ENCODE assay signal across 1 cellular context in the genomic region with DNA sequence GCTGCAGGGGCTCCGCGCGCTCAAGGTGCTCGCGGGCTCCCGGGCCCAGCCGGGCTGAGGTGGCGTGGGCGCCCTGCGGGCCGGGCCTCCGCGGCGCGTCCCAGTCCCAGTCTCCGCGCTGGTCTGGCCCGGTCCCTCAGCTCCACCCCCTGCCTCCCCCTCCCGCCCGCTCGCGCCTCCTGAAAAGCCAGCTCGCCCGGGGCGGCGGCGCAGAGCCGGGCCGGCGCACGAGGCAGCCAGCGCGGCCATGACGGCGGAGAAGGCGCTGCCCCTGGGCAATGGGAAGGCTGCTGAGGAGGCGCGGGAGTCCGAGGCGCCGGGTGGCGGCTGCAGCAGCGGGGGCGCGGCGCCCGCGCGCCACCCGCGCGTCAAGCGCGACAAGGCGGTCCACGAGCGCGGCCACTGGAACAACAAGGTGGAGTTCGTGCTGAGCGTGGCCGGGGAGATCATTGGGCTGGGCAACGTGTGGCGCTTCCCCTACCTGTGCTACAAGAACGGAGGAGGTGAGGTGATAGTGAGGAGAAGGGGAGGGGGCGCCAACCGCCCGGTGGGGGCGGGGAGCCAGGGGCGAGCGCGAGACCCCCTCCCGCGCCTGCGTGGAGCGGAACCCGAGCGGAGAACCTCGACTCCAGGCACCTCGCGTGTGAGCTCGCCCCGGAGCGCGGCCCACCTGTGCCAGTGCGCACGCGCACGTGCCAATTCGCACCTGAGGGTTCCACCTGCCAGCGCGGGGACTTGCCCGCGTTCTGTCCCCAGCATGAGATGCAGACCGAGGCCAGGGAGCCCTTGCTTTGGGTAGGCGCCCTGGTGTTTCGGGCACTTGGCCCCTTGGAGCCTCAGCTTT.
TF ChIP-seq lines count a peak whose summit lies in the region.

A gene (plus strand): TSS at position 210 of the 844 bp plus-strand sequence. CDS start 38 bp downstream, at position 248.

TF ChIP-seq in HepG2, 621 proteins besides CTCF, POLR2A, EP300 and RAD21 (continued from another document and continues in another):
- peak; percentile 3; the same call in 1 of the 2 replicates for TF ChIP-seq GABPB1 (CRISPR knock-in tag; IDR thresholded peaks at IDR 0.05)
- TF ChIP-seq, protein P1, sequence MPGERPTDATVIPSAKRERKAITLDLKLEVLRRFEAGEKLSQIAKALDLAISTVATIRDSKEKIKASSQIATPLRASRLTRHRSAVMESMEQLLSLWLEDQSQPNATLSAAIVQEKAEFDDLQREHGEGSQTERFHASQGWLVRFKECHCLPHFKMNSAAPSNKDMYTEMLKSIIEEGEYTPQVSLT (CRISPR knock-in tag; IDR thresholded peaks at IDR 0.05; ENCODE audit: borderline replicate concordance, low read depth) = no peak
- TF ChIP-seq, protein P2, sequence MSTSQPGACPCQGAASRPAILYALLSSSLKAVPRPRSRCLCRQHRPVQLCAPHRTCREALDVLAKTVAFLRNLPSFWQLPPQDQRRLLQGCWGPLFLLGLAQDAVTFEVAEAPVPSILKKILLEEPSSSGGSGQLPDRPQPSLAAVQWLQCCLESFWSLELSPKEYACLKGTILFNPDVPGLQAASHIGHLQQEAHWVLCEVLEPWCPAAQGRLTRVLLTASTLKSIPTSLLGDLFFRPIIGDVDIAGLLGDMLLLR (CRISPR knock-in tag; IDR thresholded peaks at IDR 0.05) = peak; percentile 37; the same call in 1 of the 2 replicates
- no peak for TF ChIP-seq PLRG1 (conservative IDR thresholded peaks at IDR 0.05)
- TF ChIP-seq, protein P3, sequence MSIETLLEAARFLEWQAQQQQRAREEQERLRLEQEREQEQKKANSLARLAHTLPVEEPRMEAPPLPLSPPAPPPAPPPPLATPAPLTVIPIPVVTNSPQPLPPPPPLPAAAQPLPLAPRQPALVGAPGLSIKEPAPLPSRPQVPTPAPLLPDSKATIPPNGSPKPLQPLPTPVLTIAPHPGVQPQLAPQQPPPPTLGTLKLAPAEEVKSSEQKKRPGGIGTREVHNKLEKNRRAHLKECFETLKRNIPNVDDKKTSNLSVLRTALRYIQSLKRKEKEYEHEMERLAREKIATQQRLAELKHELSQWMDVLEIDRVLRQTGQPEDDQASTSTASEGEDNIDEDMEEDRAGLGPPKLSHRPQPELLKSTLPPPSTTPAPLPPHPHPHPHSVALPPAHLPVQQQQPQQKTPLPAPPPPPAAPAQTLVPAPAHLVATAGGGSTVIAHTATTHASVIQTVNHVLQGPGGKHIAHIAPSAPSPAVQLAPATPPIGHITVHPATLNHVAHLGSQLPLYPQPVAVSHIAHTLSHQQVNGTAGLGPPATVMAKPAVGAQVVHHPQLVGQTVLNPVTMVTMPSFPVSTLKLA (IDR thresholded peaks at IDR 0.05) = 0 out of 2 replicates have a peak, but pooled peaks have one; percentile 9
- peak; percentile 19; the same call in 1 of the 2 replicates for TF ChIP-seq FOXC1 (CRISPR knock-in tag; IDR thresholded peaks at IDR 0.05; ENCODE audit: borderline replicate concordance)
- peak; percentile 32; the same call in 1 of the 2 replicates for TF ChIP-seq DR1 (CRISPR knock-in tag; IDR thresholded peaks at IDR 0.05)
- TF ChIP-seq, protein P4, sequence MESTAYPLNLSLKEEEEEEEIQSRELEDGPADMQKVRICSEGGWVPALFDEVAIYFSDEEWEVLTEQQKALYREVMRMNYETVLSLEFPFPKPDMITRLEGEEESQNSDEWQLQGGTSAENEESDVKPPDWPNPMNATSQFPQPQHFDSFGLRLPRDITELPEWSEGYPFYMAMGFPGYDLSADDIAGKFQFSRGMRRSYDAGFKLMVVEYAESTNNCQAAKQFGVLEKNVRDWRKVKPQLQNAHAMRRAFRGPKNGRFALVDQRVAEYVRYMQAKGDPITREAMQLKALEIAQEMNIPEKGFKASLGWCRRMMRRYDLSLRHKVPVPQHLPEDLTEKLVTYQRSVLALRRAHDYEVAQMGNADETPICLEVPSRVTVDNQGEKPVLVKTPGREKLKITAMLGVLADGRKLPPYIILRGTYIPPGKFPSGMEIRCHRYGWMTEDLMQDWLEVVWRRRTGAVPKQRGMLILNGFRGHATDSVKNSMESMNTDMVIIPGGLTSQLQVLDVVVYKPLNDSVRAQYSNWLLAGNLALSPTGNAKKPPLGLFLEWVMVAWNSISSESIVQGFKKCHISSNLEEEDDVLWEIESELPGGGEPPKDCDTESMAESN (CRISPR knock-in tag; conservative IDR thresholded peaks at IDR 0.05) = peak; percentile 24; the same call in 1 of the 2 replicates
- 0 out of 2 replicates have a peak, but pooled peaks have one; percentile 41 for TF ChIP-seq ZNF777 (CRISPR knock-in tag; IDR thresholded peaks at IDR 0.05)
- peak; percentile 31; the same call in 1 of the 2 replicates for TF ChIP-seq SPEN (CRISPR knock-in tag; IDR thresholded peaks at IDR 0.05; ENCODE audit: low read depth)
- no peak; the same call in 1 of the 2 replicates for TF ChIP-seq ZNF446 (CRISPR knock-in tag; IDR thresholded peaks at IDR 0.05)
- TF ChIP-seq HDAC1 (CRISPR knock-in tag; IDR thresholded peaks at IDR 0.05) = peak; percentile 38; the same call in 1 of the 2 replicates
- no peak for TF ChIP-seq SP5 (CRISPR knock-in tag; IDR thresholded peaks at IDR 0.05; ENCODE audit: borderline replicate concordance, low read depth)
- TF ChIP-seq DNMT3B (CRISPR knock-in tag; conservative IDR thresholded peaks at IDR 0.05) = no peak
- no peak for TF ChIP-seq ZNF335 (CRISPR knock-in tag; IDR thresholded peaks at IDR 0.05)
- TF ChIP-seq KDM5A (IDR thresholded peaks at IDR 0.05; ENCODE audit: borderline replicate concordance, low read length) = no peak
- TF ChIP-seq ZNF768 (CRISPR knock-in tag; IDR thresholded peaks at IDR 0.05) = peak; percentile 49; the same call in 1 of the 2 replicates
- TF ChIP-seq PAX8 (CRISPR knock-in tag; IDR thresholded peaks at IDR 0.05; ENCODE audit: borderline replicate concordance) = 0 out of 2 replicates have a peak, but pooled peaks have one; percentile 4
- peak; percentile 61 for TF ChIP-seq AGO2 (optimal IDR thresholded peaks at IDR 0.05; ENCODE audit: low read depth, low read length)
- peak; percentile 56; the same call in 1 of the 2 replicates for TF ChIP-seq TMF1 (CRISPR knock-in tag; IDR thresholded peaks at IDR 0.05; ENCODE audit: low read depth)
- no peak for TF ChIP-seq MXD4 (CRISPR knock-in tag; IDR thresholded peaks at IDR 0.05)
- TF ChIP-seq, protein P5, sequence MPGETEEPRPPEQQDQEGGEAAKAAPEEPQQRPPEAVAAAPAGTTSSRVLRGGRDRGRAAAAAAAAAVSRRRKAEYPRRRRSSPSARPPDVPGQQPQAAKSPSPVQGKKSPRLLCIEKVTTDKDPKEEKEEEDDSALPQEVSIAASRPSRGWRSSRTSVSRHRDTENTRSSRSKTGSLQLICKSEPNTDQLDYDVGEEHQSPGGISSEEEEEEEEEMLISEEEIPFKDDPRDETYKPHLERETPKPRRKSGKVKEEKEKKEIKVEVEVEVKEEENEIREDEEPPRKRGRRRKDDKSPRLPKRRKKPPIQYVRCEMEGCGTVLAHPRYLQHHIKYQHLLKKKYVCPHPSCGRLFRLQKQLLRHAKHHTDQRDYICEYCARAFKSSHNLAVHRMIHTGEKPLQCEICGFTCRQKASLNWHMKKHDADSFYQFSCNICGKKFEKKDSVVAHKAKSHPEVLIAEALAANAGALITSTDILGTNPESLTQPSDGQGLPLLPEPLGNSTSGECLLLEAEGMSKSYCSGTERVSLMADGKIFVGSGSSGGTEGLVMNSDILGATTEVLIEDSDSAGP (CRISPR knock-in tag; IDR thresholded peaks at IDR 0.05; ENCODE audit: borderline replicate concordance) = peak; percentile 30; the same call in 1 of the 2 replicates
- 0 out of 2 replicates have a peak, but pooled peaks have one; percentile 37 for TF ChIP-seq ZNF749 (CRISPR knock-in tag; IDR thresholded peaks at IDR 0.05; ENCODE audit: borderline replicate concordance)
- 0 out of 2 replicates have a peak, but pooled peaks have one; percentile 19 for TF ChIP-seq ZNF773 (CRISPR knock-in tag; IDR thresholded peaks at IDR 0.05; ENCODE audit: borderline replicate concordance)
- no peak for TF ChIP-seq TCF7L2 (IDR thresholded peaks at IDR 0.05; ENCODE audit: low read depth, low read length)
- TF ChIP-seq ZNF724P (CRISPR knock-in tag; IDR thresholded peaks at IDR 0.05; ENCODE audit: borderline replicate concordance) = 0 out of 2 replicates have a peak, but pooled peaks have one; percentile 57
- TF ChIP-seq EED (CRISPR knock-in tag; IDR thresholded peaks at IDR 0.05) = no peak
- no peak for TF ChIP-seq ZNF367 (CRISPR knock-in tag; IDR thresholded peaks at IDR 0.05; ENCODE audit: borderline replicate concordance)
- TF ChIP-seq PCBP1 (IDR thresholded peaks at IDR 0.05; ENCODE audit: borderline replicate concordance, low read depth, low read length) = no peak
- no peak for TF ChIP-seq KLF13 (CRISPR knock-in tag; IDR thresholded peaks at IDR 0.05)
- TF ChIP-seq ARNT2 (CRISPR knock-in tag; IDR thresholded peaks at IDR 0.05; ENCODE audit: low read depth) = peak; percentile 90
- TF ChIP-seq, protein P6, sequence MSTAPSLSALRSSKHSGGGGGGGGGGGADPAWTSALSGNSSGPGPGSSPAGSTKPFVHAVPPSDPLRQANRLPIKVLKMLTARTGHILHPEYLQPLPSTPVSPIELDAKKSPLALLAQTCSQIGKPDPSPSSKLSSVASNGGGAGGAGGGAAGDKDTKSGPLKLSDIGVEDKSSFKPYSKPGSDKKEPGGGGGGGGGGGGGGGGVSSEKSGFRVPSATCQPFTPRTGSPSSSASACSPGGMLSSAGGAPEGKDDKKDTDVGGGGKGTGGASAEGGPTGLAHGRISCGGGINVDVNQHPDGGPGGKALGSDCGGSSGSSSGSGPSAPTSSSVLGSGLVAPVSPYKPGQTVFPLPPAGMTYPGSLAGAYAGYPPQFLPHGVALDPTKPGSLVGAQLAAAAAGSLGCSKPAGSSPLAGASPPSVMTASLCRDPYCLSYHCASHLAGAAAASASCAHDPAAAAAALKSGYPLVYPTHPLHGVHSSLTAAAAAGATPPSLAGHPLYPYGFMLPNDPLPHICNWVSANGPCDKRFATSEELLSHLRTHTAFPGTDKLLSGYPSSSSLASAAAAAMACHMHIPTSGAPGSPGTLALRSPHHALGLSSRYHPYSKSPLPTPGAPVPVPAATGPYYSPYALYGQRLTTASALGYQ (CRISPR knock-in tag; IDR thresholded peaks at IDR 0.05) = peak; percentile 19; the same call in 1 of the 2 replicates
- TF ChIP-seq, protein P7, sequence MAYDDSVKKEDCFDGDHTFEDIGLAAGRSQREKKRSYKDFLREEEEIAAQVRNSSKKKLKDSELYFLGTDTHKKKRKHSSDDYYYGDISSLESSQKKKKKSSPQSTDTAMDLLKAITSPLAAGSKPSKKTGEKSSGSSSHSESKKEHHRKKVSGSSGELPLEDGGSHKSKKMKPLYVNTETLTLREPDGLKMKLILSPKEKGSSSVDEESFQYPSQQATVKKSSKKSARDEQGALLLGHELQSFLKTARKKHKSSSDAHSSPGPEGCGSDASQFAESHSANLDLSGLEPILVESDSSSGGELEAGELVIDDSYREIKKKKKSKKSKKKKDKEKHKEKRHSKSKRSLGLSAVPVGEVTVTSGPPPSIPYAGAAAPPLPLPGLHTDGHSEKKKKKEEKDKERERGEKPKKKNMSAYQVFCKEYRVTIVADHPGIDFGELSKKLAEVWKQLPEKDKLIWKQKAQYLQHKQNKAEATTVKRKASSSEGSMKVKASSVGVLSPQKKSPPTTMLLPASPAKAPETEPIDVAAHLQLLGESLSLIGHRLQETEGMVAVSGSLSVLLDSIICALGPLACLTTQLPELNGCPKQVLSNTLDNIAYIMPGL (CRISPR knock-in tag; IDR thresholded peaks at IDR 0.05; ENCODE audit: borderline replicate concordance in 1 of 2, low read depth in 1 of 2) = peak in 1 of 2 experiments; percentile 15; a peak in 1 of 4 replicates
- TF ChIP-seq ZFY (CRISPR knock-in tag; IDR thresholded peaks at IDR 0.05) = peak; percentile 77
- TF ChIP-seq MYC (CRISPR knock-in tag; IDR thresholded peaks at IDR 0.05; ENCODE audit: borderline replicate concordance) = peak; percentile 54; the same call in 1 of the 2 replicates
- TF ChIP-seq, protein P8, sequence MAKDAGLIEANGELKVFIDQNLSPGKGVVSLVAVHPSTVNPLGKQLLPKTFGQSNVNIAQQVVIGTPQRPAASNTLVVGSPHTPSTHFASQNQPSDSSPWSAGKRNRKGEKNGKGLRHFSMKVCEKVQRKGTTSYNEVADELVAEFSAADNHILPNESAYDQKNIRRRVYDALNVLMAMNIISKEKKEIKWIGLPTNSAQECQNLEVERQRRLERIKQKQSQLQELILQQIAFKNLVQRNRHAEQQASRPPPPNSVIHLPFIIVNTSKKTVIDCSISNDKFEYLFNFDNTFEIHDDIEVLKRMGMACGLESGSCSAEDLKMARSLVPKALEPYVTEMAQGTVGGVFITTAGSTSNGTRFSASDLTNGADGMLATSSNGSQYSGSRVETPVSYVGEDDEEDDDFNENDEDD (CRISPR knock-in tag; IDR thresholded peaks at IDR 0.05; ENCODE audit: borderline replicate concordance) = peak; percentile 64; the same call in 1 of the 2 replicates
